In the genomic region with DNA sequence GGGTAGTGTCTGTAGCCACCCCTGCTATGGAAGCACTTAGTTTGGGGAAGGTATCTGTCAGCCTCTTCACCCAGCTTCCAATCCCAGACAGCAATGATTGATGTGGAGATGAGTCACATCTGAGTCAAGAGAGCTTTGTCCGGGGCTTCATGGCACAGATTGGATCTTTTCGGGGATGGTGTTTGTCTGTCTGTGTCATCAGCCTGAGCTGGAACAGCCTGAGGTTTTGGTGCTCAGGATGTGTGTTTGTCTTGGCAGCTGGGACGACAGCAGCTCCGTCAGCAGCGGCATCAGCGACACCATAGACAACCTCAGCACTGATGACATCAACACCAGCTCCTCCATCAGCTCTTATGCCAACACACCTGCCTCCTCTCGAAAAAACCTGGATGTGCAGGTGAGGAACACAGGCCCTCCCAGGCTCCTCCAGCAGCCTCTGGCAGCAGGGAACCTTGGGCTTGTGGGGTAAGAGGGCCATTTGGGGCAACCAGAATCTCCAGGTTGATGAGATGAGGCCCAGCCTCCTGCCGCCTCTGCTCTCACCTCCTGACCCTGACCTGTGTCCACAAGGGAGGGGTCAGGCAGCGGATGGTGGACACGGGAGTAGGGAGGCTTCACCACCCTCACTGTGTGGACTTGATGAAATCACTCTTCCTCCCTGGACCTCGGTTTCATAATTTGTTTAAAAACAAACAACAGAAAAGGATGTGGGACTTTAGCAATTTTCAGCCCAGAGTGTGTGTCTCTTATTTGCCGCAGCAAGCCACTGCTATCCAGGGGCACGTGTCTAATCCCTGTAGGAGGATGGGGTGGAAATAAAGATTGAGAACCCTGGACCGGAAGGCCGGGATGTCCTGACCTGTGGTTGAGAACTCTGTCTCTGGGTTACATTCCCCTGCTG, we compare ENCODE assay signal across 11 cellular contexts.
DNase-seq lines count a peak whose midpoint lies in the region; ATAC-seq and TF ChIP-seq lines count a peak whose summit lies in the region.
"Had no signal": no experiment of that assay in that cellular context is flagged by ENCODE, and none has a peak within 500 bp of the region (broad histone marks: within the 10 kb centered on the region; RNA-seq: fewer than 3 reads in every experiment).

No MANE protein-coding gene starts in this region.

- ATAC-seq in HG03095 (IDR thresholded peaks at IDR 0.05; ENCODE audit: unreplicated experiment) = no peak

- H3K27me3 ChIP-seq in AG04450 (ENCODE audit: control insufficient read depth, insufficient read depth, low read length) (no peaks in the 10 kb centered on the region), SJSA1 (replicated peaks) (no peaks in the 10 kb centered on the region)
- H3K27me3 ChIP-seq: thyroid gland had no signal

- H3K27ac ChIP-seq in AG04450 (ENCODE audit: low read depth, low read length) = peak overlapping the region; percentile 63
- no peak overlapping the region for H3K27ac ChIP-seq in SJSA1
- H3K27ac ChIP-seq: thyroid gland had no signal

- DNase-seq in AG04450 (ENCODE audit: low read depth, low spot score) (peak; percentile 74), LoVo (ENCODE audit: low spot score) (peak; percentile 26), SJSA1 (ENCODE audit: low read depth in 1 of 2, low spot score in 2 of 2) (peak; percentile 40 to 61), glomerular visceral epithelial cell (ENCODE audit: extremely low spot score) (peak; percentile 87), DMS114 treated with DMSO at 0.1 percent for 48 hours (lab: John Stamatoyannopoulos, UW; ENCODE audit: unreplicated experiment) (no peak)
- DNase-seq in stimulated activated CD4-positive, alpha-beta T cell treated with anti-CD3 and anti-CD28 coated beads, Interleukin-2, amount 100 ng/mL, for 24 hours = no peak
- no peak for DNase-seq in activated CD8-positive, alpha-beta memory T cell treated with anti-CD3 and anti-CD28 coated beads, Interleukin-2, amount 50 U/mL, for 4 hours
- DNase-seq: DND-41, foreskin melanocyte, thyroid gland had no signal

- TF ChIP-seq CTCF in AG04450 (IDR thresholded peaks at IDR 0.05; ENCODE audit: low read depth, low read length) = no peak

- no peaks in the 10 kb centered on the region; the same call in 1 of the 2 replicates for H3K36me3 ChIP-seq in SJSA1
- H3K36me3 ChIP-seq: thyroid gland had no signal

- peaks cover 31% of the 10 kb centered on the region for H3K4me1 ChIP-seq in SJSA1 (replicated peaks)

- no peak overlapping the region for H3K4me3 ChIP-seq in AG04450 (ENCODE audit: low read depth, low read length)
- no peak overlapping the region for H3K4me3 ChIP-seq in SJSA1
- H3K4me3 ChIP-seq: thyroid gland had no signal

- CTCF ChIA-PET in AG04450 (lab: Charles Lee) = interaction anchor here (1.2 to 2.6 kb wide), 2 partner anchors 76 to 92 kb away, joined by 4 to 10 read pairs; no protein-coding TSS in a partner anchor

- H3K9me3 ChIP-seq in AG04450 (ENCODE audit: control insufficient read depth, insufficient read depth, low read length) = no peaks in the 10 kb centered on the region; the same call in 1 of the 2 replicates
- H3K9me3 ChIP-seq in SJSA1 (replicated peaks) = no peaks in the 10 kb centered on the region
- H3K9me3 ChIP-seq: thyroid gland had no signal

- POLR2A ChIA-PET in AG04450 (lab: Yijun Ruan, JAX) = interaction anchor here (0.5 to 1.6 kb wide), 4 partner anchors 12 to 41 kb away, joined by 3 to 9 read pairs (median 4); no protein-coding TSS in a partner anchor

Comparison
In these comparisons a context has a peak if more than half of its experiments do, and no peak if none do; other contexts are left out.
1. DNase-seq: peak in AG04450 (single experiment), LoVo (single experiment), SJSA1 (2 of 2) and glomerular visceral epithelial cell (single experiment); none in stimulated activated CD4-positive, alpha-beta T cell treated with anti-CD3 and anti-CD28 coated beads, Interleukin-2, amount 100 ng/mL, for 24 hours (0 of 2), activated CD8-positive, alpha-beta memory T cell treated with anti-CD3 and anti-CD28 coated beads, Interleukin-2, amount 50 U/mL, for 4 hours (single experiment) and DMS114 treated with DMSO at 0.1 percent for 48 hours (single experiment).